Comparison of ENCODE assay signal across 38 cellular contexts in the genomic region with DNA sequence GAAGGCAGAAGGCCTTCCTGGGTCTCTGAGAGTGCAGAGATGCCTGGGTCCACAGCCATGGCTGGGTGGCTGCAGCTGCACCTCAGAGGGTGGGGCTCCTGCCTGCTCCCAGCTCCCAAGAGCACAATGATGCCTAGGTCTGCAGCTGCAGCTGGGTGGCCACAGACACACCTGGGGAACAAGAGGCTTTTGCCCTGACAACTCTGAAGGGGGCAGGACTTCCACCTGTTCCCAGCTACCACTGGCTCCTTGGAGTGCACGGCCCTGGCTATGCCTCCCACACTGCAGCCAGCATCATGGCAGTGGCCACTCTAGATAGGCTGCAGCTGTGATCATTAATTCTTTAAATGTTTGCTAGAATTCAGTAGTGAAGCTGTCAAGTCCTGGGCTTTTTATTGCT.
"Had no signal": no experiment of that assay in that cellular context is flagged by ENCODE, and none has a peak within 500 bp of the region (broad histone marks: within the 10 kb centered on the region; RNA-seq: fewer than 3 reads in every experiment).

No MANE protein-coding gene starts in this region.

- ATAC-seq: activated CD4-positive, CD25-positive, alpha-beta regulatory T cell treated with anti-CD3 and anti-CD28 coated beads, Interleukin-2, amount 50 U/mL, for 24 hours; activated CD8-positive, alpha-beta T cell treated with anti-CD3 and anti-CD28 coated beads for 36 hours; activated naive CD4-positive, alpha-beta T cell treated with anti-CD3 and anti-CD28 coated beads, Interleukin-2, amount 50 U/mL, for 72 hours; activated T-cell treated with anti-CD3 and anti-CD28 coated beads, Interleukin-2, amount 50 U/mL, for 4 hours; activated T-cell treated with anti-CD3 and anti-CD28 coated beads, Interleukin-2, amount 50 U/mL, for 72 hours; activated T-helper 17 cell treated with anti-CD3 and anti-CD28 coated beads, Interleukin-2, amount 50 U/mL, for 72 hours; body of pancreas had no signal

- H3K36me3 Mint-ChIP-seq: activated CD4-positive, alpha-beta memory T cell treated with anti-CD3 and anti-CD28 coated beads for 36 hours; activated naive CD8-positive, alpha-beta T cell treated with anti-CD3 and anti-CD28 coated beads for 36 hours had no signal

- DNase-seq: activated CD4-positive, alpha-beta memory T cell treated with anti-CD3 and anti-CD28 coated beads for 36 hours; activated CD4-positive, alpha-beta T cell treated with anti-CD3 and anti-CD28 coated beads for 4 hours; activated CD4-positive, alpha-beta T cell treated with anti-CD3 and anti-CD28 coated beads, Interleukin-2, amount 10 ng/mL, durations not matched to agents 24 days and 14 days; activated CD4-positive, alpha-beta T cell treated with anti-CD3 and anti-CD28 coated beads, Interleukin-2, amount 50 U/mL, for 1 hour; activated CD4-positive, alpha-beta T cell treated with anti-CD3 and anti-CD28 coated beads, Interleukin-2, amount 50 U/mL, for 4 hours; activated CD4-positive, CD25-positive, alpha-beta regulatory T cell; activated CD8-positive, alpha-beta memory T cell treated with anti-CD3 and anti-CD28 coated beads, Interleukin-2, amount 50 U/mL, for 4 hours; activated CD8-positive, alpha-beta T cell treated with anti-CD3 and anti-CD28 coated beads for 36 hours; activated effector memory CD4-positive, alpha-beta T cell treated with anti-CD3 and anti-CD28 coated beads, Interleukin-2, amount 50 U/mL, for 16 hours; activated gamma-delta T cell treated with Interleukin-2 at 50 U/mL for 16 hours; activated naive CD4-positive, alpha-beta T cell; activated naive CD4-positive, alpha-beta T cell treated with anti-CD3 and anti-CD28 coated beads for 36 hours; activated naive CD4-positive, alpha-beta T cell treated with anti-CD3 and anti-CD28 coated beads, Interleukin-2, amount 50 U/mL, for 16 hours; activated naive CD8-positive, alpha-beta T cell treated with anti-CD3 and anti-CD28 coated beads for 36 hours; activated T-cell treated with anti-CD3 and anti-CD28 coated beads for 4 hours; activated T-cell treated with anti-CD3 and anti-CD28 coated beads, Interleukin-2, amount 50 U/mL, for 1 hour; activated T-cell treated with anti-CD3 and anti-CD28 coated beads, Interleukin-2, amount 50 U/mL, for 4 hours; activated T-cell treated with anti-CD3 and anti-CD28 coated beads, Interleukin-2, amount 50 U/mL, for 72 hours; adrenal gland; amniotic stem cell; aorta; body of pancreas; brain microvascular endothelial cell; cerebellar nuclear complex; colonic mucosa; T-helper 2 cell; T-helper 9 cell had no signal

- FAIRE-seq: astrocyte, TTC549 had no signal

- H3K4me3 Mint-ChIP-seq: activated CD4-positive, alpha-beta memory T cell treated with anti-CD3 and anti-CD28 coated beads for 36 hours; activated CD4-positive, alpha-beta T cell treated with anti-CD3 and anti-CD28 coated beads, Interleukin-2, amount 10 ng/mL, durations not matched to agents 24 days and 14 days; activated CD8-positive, alpha-beta T cell treated with anti-CD3 and anti-CD28 coated beads for 36 hours; activated naive CD4-positive, alpha-beta T cell treated with anti-CD3 and anti-CD28 coated beads for 36 hours; activated naive CD8-positive, alpha-beta T cell treated with anti-CD3 and anti-CD28 coated beads for 36 hours; activated T-cell treated with anti-CD3 and anti-CD28 coated beads, Interleukin-2, amount 50 U/mL, for 4 hours; activated T-cell treated with anti-CD3 and anti-CD28 coated beads, Interleukin-2, amount 50 U/mL, for 72 hours; activated T-helper 1 cell treated with anti-CD3 and anti-CD28 coated beads, Interleukin-12 subunit alpha, Interleukin-12 subunit beta, Interleukin-2, Interleukin-4 antibody, amounts not matched to agents 30 ng/mL and 10 ng/mL and 1 ng/mL, durations not matched to agents 14 hours and 24 hours and 36 hours; activated T-helper 17 cell treated with anti-CD3 and anti-CD28 coated beads, Interleukin-2, amount 50 U/mL, for 72 hours; central memory CD8-positive, alpha-beta T cell; T-helper 1 cell treated with Interleukin-12 subunit alpha and Interleukin-12 subunit beta and Interleukin-4 antibody, amounts not matched to agents 30 μg/mL and 1 μg/mL, for 36 hours; T-helper 2 cell treated with Interferon-gamma antibody and Interleukin-4, amounts not matched to agents 5 μg/mL and 100 μg/mL, for 36 hours had no signal

- H3K27me3 ChIP-seq: adrenal gland, body of pancreas, brain microvascular endothelial cell, breast epithelium, colonic mucosa had no signal

- H3K27me3 Mint-ChIP-seq: activated CD4-positive, alpha-beta memory T cell treated with anti-CD3 and anti-CD28 coated beads for 36 hours; activated CD4-positive, alpha-beta T cell treated with anti-CD3 and anti-CD28 coated beads, Interleukin-2, amount 10 ng/mL, durations not matched to agents 24 days and 14 days; activated CD8-positive, alpha-beta T cell treated with anti-CD3 and anti-CD28 coated beads for 36 hours; activated naive CD8-positive, alpha-beta T cell treated with anti-CD3 and anti-CD28 coated beads for 36 hours; activated T-helper 17 cell treated with anti-CD3 and anti-CD28 coated beads, Interleukin-2, amount 50 U/mL, for 72 hours; central memory CD8-positive, alpha-beta T cell had no signal

- H3K4me1 ChIP-seq: adrenal gland, body of pancreas, breast epithelium, colonic mucosa had no signal

- H3K27ac ChIP-seq: adrenal gland, body of pancreas, brain microvascular endothelial cell, breast epithelium, colonic mucosa, VCaP had no signal

- H3K9me3 Mint-ChIP-seq: activated CD4-positive, alpha-beta T cell treated with anti-CD3 and anti-CD28 coated beads, Interleukin-2, amount 10 ng/mL, durations not matched to agents 24 days and 14 days; activated naive CD4-positive, alpha-beta T cell treated with anti-CD3 and anti-CD28 coated beads for 36 hours; activated naive CD8-positive, alpha-beta T cell treated with anti-CD3 and anti-CD28 coated beads for 36 hours; activated T-cell treated with anti-CD3 and anti-CD28 coated beads, Interleukin-2, amount 50 U/mL, for 4 hours; activated T-helper 1 cell treated with anti-CD3 and anti-CD28 coated beads, Interleukin-12 subunit alpha, Interleukin-12 subunit beta, Interleukin-2, Interleukin-4 antibody, amounts not matched to agents 30 ng/mL and 10 ng/mL and 1 ng/mL, durations not matched to agents 14 hours and 24 hours and 36 hours; T-helper 2 cell treated with Interferon-gamma antibody and Interleukin-4, amounts not matched to agents 5 μg/mL and 100 μg/mL, for 36 hours had no signal

- H3K27ac Mint-ChIP-seq: activated CD4-positive, alpha-beta memory T cell treated with anti-CD3 and anti-CD28 coated beads for 36 hours; activated CD4-positive, alpha-beta T cell treated with anti-CD3 and anti-CD28 coated beads, Interleukin-2, amount 10 ng/mL, durations not matched to agents 24 days and 14 days; activated CD8-positive, alpha-beta T cell treated with anti-CD3 and anti-CD28 coated beads for 36 hours; activated naive CD4-positive, alpha-beta T cell treated with anti-CD3 and anti-CD28 coated beads for 36 hours; activated naive CD4-positive, alpha-beta T cell treated with anti-CD3 and anti-CD28 coated beads, Interleukin-2, amount 50 U/mL, for 72 hours; activated naive CD8-positive, alpha-beta T cell treated with anti-CD3 and anti-CD28 coated beads for 36 hours; activated T-cell treated with anti-CD3 and anti-CD28 coated beads, Interleukin-2, amount 50 U/mL, for 72 hours; activated T-helper 1 cell treated with anti-CD3 and anti-CD28 coated beads, Interleukin-12 subunit alpha, Interleukin-12 subunit beta, Interleukin-2, Interleukin-4 antibody, amounts not matched to agents 30 ng/mL and 10 ng/mL and 1 ng/mL, durations not matched to agents 14 hours and 24 hours and 36 hours; activated T-helper 17 cell treated with anti-CD3 and anti-CD28 coated beads, Interleukin-2, amount 50 U/mL, for 72 hours; T-helper 1 cell treated with Interleukin-12 subunit alpha and Interleukin-12 subunit beta and Interleukin-4 antibody, amounts not matched to agents 30 μg/mL and 1 μg/mL, for 36 hours; T-helper 2 cell treated with Interferon-gamma antibody and Interleukin-4, amounts not matched to agents 5 μg/mL and 100 μg/mL, for 36 hours had no signal

- H3K4me1 Mint-ChIP-seq: activated CD4-positive, alpha-beta T cell treated with anti-CD3 and anti-CD28 coated beads, Interleukin-2, amount 10 ng/mL, durations not matched to agents 24 days and 14 days; activated naive CD8-positive, alpha-beta T cell treated with anti-CD3 and anti-CD28 coated beads for 36 hours; activated T-helper 17 cell treated with anti-CD3 and anti-CD28 coated beads, Interleukin-2, amount 50 U/mL, for 72 hours; central memory CD8-positive, alpha-beta T cell had no signal

- H3K9me3 ChIP-seq: adrenal gland, body of pancreas, colonic mucosa had no signal
